In the genomic region with DNA sequence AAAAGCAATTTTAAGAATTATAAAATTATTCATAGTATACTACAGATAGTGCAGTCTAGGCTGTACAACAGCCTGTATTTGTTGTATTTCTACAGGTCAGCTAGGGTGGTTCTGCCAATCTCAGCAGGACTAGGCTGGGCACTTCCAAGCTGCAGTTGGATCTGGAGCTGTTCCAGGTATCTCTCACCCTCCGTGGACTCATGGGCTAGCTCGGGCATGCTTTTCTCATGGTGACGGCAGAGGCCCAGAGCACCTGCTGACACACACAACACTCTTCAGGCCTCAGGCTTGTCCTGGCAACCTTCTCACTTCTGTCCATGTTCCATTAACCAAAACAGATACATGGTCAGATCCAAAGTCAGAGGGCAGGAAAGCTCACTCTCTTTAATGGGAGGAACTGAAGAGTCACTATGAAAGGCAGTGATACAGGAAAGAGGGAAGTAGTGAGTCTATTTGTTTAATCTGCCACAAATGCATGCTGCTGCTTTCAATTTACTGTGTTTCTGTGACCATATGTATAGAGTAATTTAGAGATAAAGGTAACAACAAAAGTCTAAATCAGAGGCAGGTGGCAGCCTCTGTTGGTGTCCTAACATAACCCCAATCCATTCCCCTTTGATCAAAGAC, we compare ENCODE assay signal across 16 cellular contexts.
A peak's percentile ranks its signal among the peaks of the same experiment; 100 is the strongest.
DNase-seq lines count a peak whose midpoint lies in the region; ATAC-seq and TF ChIP-seq lines count a peak whose summit lies in the region.
"Had no signal": no experiment of that assay in that cellular context is flagged by ENCODE, and none has a peak within 500 bp of the region (broad histone marks: within the 10 kb centered on the region; RNA-seq: fewer than 3 reads in every experiment).

No MANE protein-coding gene starts in this region.

- no peaks in the 10 kb centered on the region for H3K9me3 ChIP-seq in Peyer's patch

- no peak for TF ChIP-seq CTCF in Peyer's patch (IDR thresholded peaks at IDR 0.05)
- TF ChIP-seq CTCF in GM13977 (IDR thresholded peaks at IDR 0.05; ENCODE audit: extremely low read depth, insufficient read depth, missing control alignments) = no peak

- ATAC-seq in left colon = peak; percentile 86
- ATAC-seq in effector memory CD8-positive, alpha-beta T cell (replicated peaks) = no peak
- no peak for ATAC-seq in activated T-cell treated with anti-CD3 and anti-CD28 coated beads, Interleukin-2, amount 50 U/mL, for 72 hours (replicated peaks in 1 of 2)
- ATAC-seq: HCT116; left lobe of liver; PC-3; sciatic nerve; stimulated activated naive CD8-positive, alpha-beta T cell treated with anti-CD3 and anti-CD28 coated beads, Interleukin-15, Interleukin-2, amounts not matched to agents 100 U/mL and 50 U/mL, for 24 hours had no signal

- no peaks in the 10 kb centered on the region for H3K4me1 ChIP-seq in Peyer's patch

- intact Hi-C loops in left colon (cut with DNase I, micrococcal nuclease) = no loop called here

- peak; percentile 91 for DNase-seq in G401 (ENCODE audit: low spot score)
- DNase-seq in NCI-H2029 treated with DMSO at 0.1 percent for 48 hours (lab: John Stamatoyannopoulos, UW) = peak; percentile 51
- DNase-seq in Peyer's patch = peak in 2 of 3 donors; percentile 48 to 51
- peak; percentile 9 to 24 for DNase-seq in left colon
- no peak for DNase-seq in GM13977 (ENCODE audit: low spot score)
- no peak for DNase-seq in effector memory CD8-positive, alpha-beta T cell
- DNase-seq in activated T-cell treated with anti-CD3 and anti-CD28 coated beads, Interleukin-2, amount 50 U/mL, for 72 hours = no peak
- DNase-seq in amniotic stem cell (lab: John Stamatoyannopoulos, UW) = no peak
- DNase-seq: effector memory CD4-positive, alpha-beta T cell; PC-3; stimulated activated naive CD8-positive, alpha-beta T cell treated with anti-CD3 and anti-CD28 coated beads, Interleukin-15, Interleukin-2, amounts not matched to agents 100 U/mL and 50 U/mL, for 24 hours had no signal

- no peaks in the 10 kb centered on the region for H3K27me3 ChIP-seq in Peyer's patch

- H3K27ac Mint-ChIP-seq in effector memory CD8-positive, alpha-beta T cell = no peak overlapping the region
- H3K27ac Mint-ChIP-seq in activated T-cell treated with anti-CD3 and anti-CD28 coated beads, Interleukin-2, amount 50 U/mL, for 72 hours = no peak overlapping the region
- H3K27ac Mint-ChIP-seq: natural killer cell treated with Interleukin-12 subunit alpha and Interleukin-12 subunit beta and Interleukin-15 and Interleukin-18, amount 100 ng/mL, for 72 hours; T-helper 1 cell treated with Interleukin-12 subunit alpha and Interleukin-12 subunit beta and Interleukin-4 antibody, amounts not matched to agents 30 μg/mL and 1 μg/mL, for 36 hours had no signal

- no peaks in the 10 kb centered on the region for H3K27me3 Mint-ChIP-seq in effector memory CD8-positive, alpha-beta T cell
- no peaks in the 10 kb centered on the region for H3K27me3 Mint-ChIP-seq in activated T-cell treated with anti-CD3 and anti-CD28 coated beads, Interleukin-2, amount 50 U/mL, for 72 hours (ENCODE audit: low read depth)

- H3K36me3 ChIP-seq in Peyer's patch = no peaks in the 10 kb centered on the region

- no peaks in the 10 kb centered on the region for H3K36me3 Mint-ChIP-seq in effector memory CD8-positive, alpha-beta T cell (ENCODE audit: insufficient read depth)
- no peaks in the 10 kb centered on the region for H3K36me3 Mint-ChIP-seq in activated T-cell treated with anti-CD3 and anti-CD28 coated beads, Interleukin-2, amount 50 U/mL, for 72 hours (ENCODE audit: insufficient read depth in 2 of 2)
- H3K36me3 Mint-ChIP-seq: natural killer cell treated with Interleukin-12 subunit alpha and Interleukin-12 subunit beta and Interleukin-15 and Interleukin-18, amount 100 ng/mL, for 72 hours had no signal

- in situ Hi-C loops in G401 (cut with HindIII; ENCODE audit: low sequenced_read_pairs) = no loop called here
- in situ Hi-C loops in GM13977 (cut with MboI; ENCODE audit: low pct_unique_long_range_greater_than_20kb, low sequenced_read_pairs, unreplicated experiment) = no loop called here

- no peak overlapping the region for H3K4me3 Mint-ChIP-seq in effector memory CD8-positive, alpha-beta T cell
- no peak overlapping the region for H3K4me3 Mint-ChIP-seq in activated T-cell treated with anti-CD3 and anti-CD28 coated beads, Interleukin-2, amount 50 U/mL, for 72 hours
- H3K4me3 Mint-ChIP-seq: natural killer cell treated with Interleukin-12 subunit alpha and Interleukin-12 subunit beta and Interleukin-15 and Interleukin-18, amount 100 ng/mL, for 72 hours; T-helper 1 cell treated with Interleukin-12 subunit alpha and Interleukin-12 subunit beta and Interleukin-4 antibody, amounts not matched to agents 30 μg/mL and 1 μg/mL, for 36 hours had no signal

- H3K27ac ChIP-seq in Peyer's patch = no peak overlapping the region

- no peak for TF ChIP-seq POLR2A in Peyer's patch (IDR thresholded peaks at IDR 0.05)

- peaks cover 0 to 5% of the 10 kb centered on the region in 2 donors for H3K9me3 Mint-ChIP-seq in effector memory CD8-positive, alpha-beta T cell
- H3K9me3 Mint-ChIP-seq in activated T-cell treated with anti-CD3 and anti-CD28 coated beads, Interleukin-2, amount 50 U/mL, for 72 hours = no peaks in the 10 kb centered on the region
- H3K9me3 Mint-ChIP-seq: natural killer cell treated with Interleukin-12 subunit alpha and Interleukin-12 subunit beta and Interleukin-15 and Interleukin-18, amount 100 ng/mL, for 72 hours; T-helper 1 cell treated with Interleukin-12 subunit alpha and Interleukin-12 subunit beta and Interleukin-4 antibody, amounts not matched to agents 30 μg/mL and 1 μg/mL, for 36 hours had no signal

- no peaks in the 10 kb centered on the region for H3K4me1 Mint-ChIP-seq in effector memory CD8-positive, alpha-beta T cell (ENCODE audit: low read depth in 2 of 2)
- H3K4me1 Mint-ChIP-seq in activated T-cell treated with anti-CD3 and anti-CD28 coated beads, Interleukin-2, amount 50 U/mL, for 72 hours (ENCODE audit: low read depth) = no peaks in the 10 kb centered on the region

- H3K4me3 ChIP-seq in Peyer's patch = no peak overlapping the region

Comparison
In these comparisons a context has a peak if more than half of its experiments do, and no peak if none do; other contexts are left out.
1. DNase-seq: peak in G401 (single experiment), NCI-H2029 treated with DMSO at 0.1 percent for 48 hours (single experiment), Peyer's patch (2 of 3) and left colon (2 of 2); none in GM13977 (single experiment), effector memory CD8-positive, alpha-beta T cell (0 of 3), activated T-cell treated with anti-CD3 and anti-CD28 coated beads, Interleukin-2, amount 50 U/mL, for 72 hours (0 of 2) and amniotic stem cell (single experiment).